In the genomic region with DNA sequence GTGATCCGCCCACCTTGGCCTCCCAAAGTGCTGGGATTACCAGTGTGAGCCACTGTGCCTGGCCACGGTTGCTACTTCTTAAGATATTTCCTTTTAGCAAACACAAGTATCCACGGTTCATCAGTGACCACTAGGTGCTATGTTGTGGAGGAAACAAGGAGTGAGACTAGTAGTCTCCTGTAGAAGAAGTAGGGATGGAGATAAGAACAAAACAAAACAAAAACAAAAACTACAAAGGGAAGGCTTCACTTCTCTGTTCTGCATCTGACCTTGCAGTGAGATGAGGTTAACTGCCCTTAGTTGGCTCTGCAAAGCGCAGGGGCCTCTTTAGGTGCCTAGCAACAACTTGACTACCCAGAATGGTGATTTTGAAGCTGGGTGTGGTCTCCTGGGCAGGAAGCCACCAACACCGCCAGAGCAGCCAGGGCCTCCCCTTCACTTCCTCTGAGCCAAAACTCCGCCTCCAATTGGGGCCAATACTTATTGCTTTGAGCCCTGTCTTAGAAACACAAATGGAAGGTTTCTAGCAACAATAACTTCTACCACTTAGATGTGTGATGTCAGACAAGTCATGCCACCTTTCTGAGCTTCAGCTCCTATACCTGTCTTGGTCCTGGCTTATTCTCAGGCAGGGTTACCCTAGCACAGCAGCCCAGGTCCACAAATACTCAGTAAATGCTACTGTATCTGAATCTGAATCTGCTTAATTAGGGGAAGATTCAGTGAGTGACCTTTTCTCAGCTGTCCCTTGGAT, we compare ENCODE assay signal across 8 cellular contexts. TPM values are rescaled to one million over a fixed set of nuclear protein-coding genes. Genes with fewer than 3 reads are reported as not detected.
DNase-seq lines count a peak whose midpoint lies in the region; ATAC-seq, FAIRE-seq and TF ChIP-seq lines count a peak whose summit lies in the region.

No MANE protein-coding gene starts in this region.

- no peak overlapping the region for H3K4me3 ChIP-seq in HEK293 (ENCODE audit: low read depth, low read length)
- H3K4me3 ChIP-seq in breast epithelium = no peak overlapping the region
- peak overlapping the region in 1 of 2 experiments; percentile 16 for H3K4me3 ChIP-seq in mesenchymal stem cell (ENCODE audit: insufficient read depth in 1 of 2, low read depth in 1 of 2, low read length in 2 of 2)

- CTCF ChIA-PET in HEK293 (lab: Yijun Ruan, JAX) = interaction anchor here (0.5 to 0.7 kb wide), 4 partner anchors 14 to 938 kb away, joined by 3 to 4 read pairs (median 3); no protein-coding TSS in a partner anchor

- no peak overlapping the region for H2AK5ac ChIP-seq in mesenchymal stem cell (ENCODE audit: low read length, severe bottlenecking)

- H3K79me1 ChIP-seq in mesenchymal stem cell (replicated peaks; ENCODE audit: low read length, poor library complexity, severe bottlenecking) = no peaks in the 10 kb centered on the region

- H3K27ac Mint-ChIP-seq in stimulated activated effector memory CD8-positive, alpha-beta T cell treated with anti-CD3 and anti-CD28 coated beads, Interleukin-12 subunit alpha, Interleukin-12 subunit beta, amount 100 ng/mL, for 72 hours = peak overlapping the region; percentile 96

- H3K4me1 Mint-ChIP-seq in stimulated activated effector memory CD8-positive, alpha-beta T cell treated with anti-CD3 and anti-CD28 coated beads, Interleukin-12 subunit alpha, Interleukin-12 subunit beta, amount 100 ng/mL, for 72 hours = peaks cover 42% of the 10 kb centered on the region

- intact Hi-C loops in breast epithelium (cut with DNase I; ENCODE audit: low total_unique reads) = no loop called here

- H3K9me3 Mint-ChIP-seq in stimulated activated effector memory CD8-positive, alpha-beta T cell treated with anti-CD3 and anti-CD28 coated beads, Interleukin-12 subunit alpha, Interleukin-12 subunit beta, amount 100 ng/mL, for 72 hours = no peaks in the 10 kb centered on the region

- ATAC-seq in stimulated activated effector memory CD8-positive, alpha-beta T cell treated with anti-CD3 and anti-CD28 coated beads, Interleukin-12 subunit alpha, Interleukin-12 subunit beta, amount 100 ng/mL, for 72 hours = peak; percentile 100

- H3K36me3 Mint-ChIP-seq in stimulated activated effector memory CD8-positive, alpha-beta T cell treated with anti-CD3 and anti-CD28 coated beads, Interleukin-12 subunit alpha, Interleukin-12 subunit beta, amount 100 ng/mL, for 72 hours = no peaks in the 10 kb centered on the region

- no peak overlapping the region for H4K8ac ChIP-seq in mesenchymal stem cell (ENCODE audit: low read length)

- H3K36me3 ChIP-seq in HEK293 (ENCODE audit: control insufficient read depth in 2 of 2, insufficient read depth in 1 of 2, low read length in 2 of 2) = no peaks in the 10 kb centered on the region
- H3K36me3 ChIP-seq in breast epithelium = no peaks in the 10 kb centered on the region
- H3K36me3 ChIP-seq in mesenchymal stem cell (ENCODE audit: control insufficient read depth in 1 of 2, insufficient read depth in 2 of 2, low read depth in 1 of 2, low read length in 2 of 2) = no peaks in the 10 kb centered on the region

- 51% methylated on average over 4 of the region's 6 CpGs for WGBS in mesenchymal stem cell

- no peaks in the 10 kb centered on the region; the same call in 1 of the 2 replicates for H3K4me1 ChIP-seq in HEK293 (ENCODE audit: control insufficient read depth, insufficient read depth, low read length)
- H3K4me1 ChIP-seq in breast epithelium = peaks cover 0 to 9% of the 10 kb centered on the region in 2 donors
- peaks cover 7% of the 10 kb centered on the region for H3K4me1 ChIP-seq in mesenchymal stem cell (ENCODE audit: control insufficient read depth, insufficient read depth, low read depth, low read length)

- no peak overlapping the region for H2BK5ac ChIP-seq in mesenchymal stem cell (ENCODE audit: low read depth, low read length, poor library complexity, severe bottlenecking)

- no peak overlapping the region for H2BK15ac ChIP-seq in mesenchymal stem cell (ENCODE audit: low read depth, poor library complexity, severe bottlenecking)

- TF ChIP-seq POLR2A in GM12891 (IDR thresholded peaks at IDR 0.05; ENCODE audit: low read depth, low read length) = peak; percentile 60; the same call in 1 of the 2 replicates
- TF ChIP-seq POLR2A in breast epithelium (IDR thresholded peaks at IDR 0.05) = no peak

- H3K4me3 Mint-ChIP-seq in stimulated activated effector memory CD8-positive, alpha-beta T cell treated with anti-CD3 and anti-CD28 coated beads, Interleukin-12 subunit alpha, Interleukin-12 subunit beta, amount 100 ng/mL, for 72 hours = peak overlapping the region; percentile 66

- DNase-seq in GM12891 (ENCODE audit: insufficient read length, low spot score) = peak; percentile 66
- DNase-seq in NCI-H1092 (lab: John Stamatoyannopoulos, UW) = peak; percentile 84
- peak; percentile 84 for DNase-seq in UCSD-AML1 (lab: John Stamatoyannopoulos, UW; ENCODE audit: unreplicated experiment)
- DNase-seq in breast epithelium (ENCODE audit: low spot score in 2 of 2) = no peak
- DNase-seq in mesenchymal stem cell = peak; percentile 37
- peak; percentile 68 to 91 for DNase-seq in stimulated activated effector memory CD8-positive, alpha-beta T cell treated with anti-CD3 and anti-CD28 coated beads, Interleukin-12 subunit alpha, Interleukin-12 subunit beta, amount 100 ng/mL, for 72 hours (ENCODE audit: low spot score in 2 of 2)
- DNase-seq in GOT3 (lab: John Stamatoyannopoulos, UW) = no peak

- H2AFZ ChIP-seq in mesenchymal stem cell (ENCODE audit: low read depth, low read length) = peak overlapping the region; percentile 51

- H3K27ac ChIP-seq in HEK293 (ENCODE audit: extremely low read depth, low read depth, low read length) (no peak overlapping the region), breast epithelium (peak overlapping the region; percentile 25 to 53), mesenchymal stem cell (ENCODE audit: low read length, poor library complexity, severe bottlenecking) (no peak overlapping the region)

- H3K14ac ChIP-seq in mesenchymal stem cell (ENCODE audit: low read length in 2 of 2) = no peak overlapping the region

- no peak overlapping the region for H2BK120ac ChIP-seq in mesenchymal stem cell (ENCODE audit: low read depth, low read length)

- TF ChIP-seq CTCF in HEK293 (tag by site-specific recombination; IDR thresholded peaks at IDR 0.05) (0 out of 2 replicates have a peak, but pooled peaks have one; percentile 19), breast epithelium (IDR thresholded peaks at IDR 0.05) (no peak)

- no peaks in the 10 kb centered on the region for H3K27me3 ChIP-seq in breast epithelium
- H3K27me3 ChIP-seq in mesenchymal stem cell (ENCODE audit: control insufficient read depth in 1 of 2, insufficient read depth in 1 of 2, low read length in 2 of 2) = no peaks in the 10 kb centered on the region

- peak overlapping the region in 1 of 2 experiments; percentile 82 for H3K4ac ChIP-seq in mesenchymal stem cell (ENCODE audit: low read depth in 1 of 2, low read length in 2 of 2)

- peak overlapping the region; percentile 23 to 78 for H3K18ac ChIP-seq in mesenchymal stem cell (ENCODE audit: low read depth in 1 of 2, low read length in 2 of 2)

- H2BK12ac ChIP-seq in mesenchymal stem cell (ENCODE audit: low read length in 2 of 2) = peak overlapping the region in 1 of 2 experiments; percentile 57

- no peak overlapping the region for H4K91ac ChIP-seq in mesenchymal stem cell (ENCODE audit: low read length)

- H3K23ac ChIP-seq in mesenchymal stem cell (ENCODE audit: low read length in 2 of 2) = no peak overlapping the region

- H3K4me2 ChIP-seq in mesenchymal stem cell (ENCODE audit: low read length, poor library complexity, severe bottlenecking) = no peak overlapping the region

- no peak overlapping the region for H3K9ac ChIP-seq in mesenchymal stem cell (ENCODE audit: low read length)

- peak; percentile 99 for FAIRE-seq in GM12891 (lab: Jason Lieb, UNC)

- H3K9me3 ChIP-seq in HEK293 (ENCODE audit: control insufficient read depth, insufficient read depth, low read depth, low read length) (no peaks in the 10 kb centered on the region), breast epithelium (no peaks in the 10 kb centered on the region), mesenchymal stem cell (ENCODE audit: control insufficient read depth, low read length) (no peaks in the 10 kb centered on the region)

- POLR2A ChIA-PET in HEK293 (lab: Yijun Ruan, JAX) = interaction anchor here (0.6 to 2.1 kb wide), 5 partner anchors 9 to 14 kb away, joined by 3 to 12 read pairs (median 5); partner anchors contain the start of gene CDC42

TF ChIP-seq in GM12891, 5 proteins besides CTCF, POLR2A, EP300 and RAD21:
- peak; percentile 75 for TF ChIP-seq SPI1 (IDR thresholded peaks at IDR 0.05; ENCODE audit: low read depth, low read length)
- no peak for TF ChIP-seq TAF1 (IDR thresholded peaks at IDR 0.05; ENCODE audit: low read depth, low read length)
- TF ChIP-seq POLR2AphosphoS5 (IDR thresholded peaks at IDR 0.05; ENCODE audit: low read depth, low read length) = peak; percentile 60; the same call in 1 of the 2 replicates
- TF ChIP-seq PAX5 (IDR thresholded peaks at IDR 0.05; ENCODE audit: insufficient read depth, low read length, severe bottlenecking) = no peak
- TF ChIP-seq POU2F2 (IDR thresholded peaks at IDR 0.05; ENCODE audit: low read depth, low read length) = no peak

TF ChIP-seq in HEK293, 187 proteins besides CTCF, POLR2A, EP300 and RAD21 (continues in another document):
- TF ChIP-seq ZXDB (tag by site-specific recombination; IDR thresholded peaks at IDR 0.05) (peak; percentile 63; the same call in 1 of the 2 replicates), ZNF366 (tag by site-specific recombination; conservative IDR thresholded peaks at IDR 0.05) (0 out of 2 replicates have a peak, but pooled peaks have one; percentile 31), ZNF174 (tag by site-specific recombination; IDR thresholded peaks at IDR 0.05) (no peak), ZNF600 (tag by site-specific recombination; IDR thresholded peaks at IDR 0.05) (peak; percentile 68; the same call in 1 of the 2 replicates), KLF1 (tag by site-specific recombination; IDR thresholded peaks at IDR 0.05) (peak; percentile 46; the same call in 1 of the 2 replicates)

RNA-seq across cellular contexts. Expression of gene CDC42, which starts 12.7 kb away (rescaled TPM):
- polyA plus RNA-seq in GM12891 (2012; ENCODE audit: low read depth, missing spikeins) = 265 TPM
- total RNA-seq in breast epithelium = 100 to 1,000 TPM; 192 to 255 (median 213) TPM
- 316 TPM for polyA plus RNA-seq in mesenchymal stem cell (2013, experiment 1 of 2)
- 326 TPM for polyA plus RNA-seq in mesenchymal stem cell (2013, experiment 2 of 2)

RNA-seq across cellular contexts. Expression of gene CELA3A, which starts 38.3 kb away (rescaled TPM):
- not detected for polyA plus RNA-seq in GM12891 (2012; ENCODE audit: low read depth, missing spikeins)
- total RNA-seq in breast epithelium = not detected
- not detected for polyA plus RNA-seq in mesenchymal stem cell (2013, experiment 1 of 2)
- not detected for polyA plus RNA-seq in mesenchymal stem cell (2013, experiment 2 of 2)

Comparison
In these comparisons a context has a peak if more than half of its experiments do, and no peak if none do; other contexts are left out.
1. DNase-seq: peak in GM12891 (single experiment), NCI-H1092 (single experiment), UCSD-AML1 (single experiment), mesenchymal stem cell (single experiment) and stimulated activated effector memory CD8-positive, alpha-beta T cell treated with anti-CD3 and anti-CD28 coated beads, Interleukin-12 subunit alpha, Interleukin-12 subunit beta, amount 100 ng/mL, for 72 hours (2 of 2); none in breast epithelium (0 of 2) and GOT3 (single experiment).
2. H3K27ac ChIP-seq: peak in breast epithelium (2 of 2); none in HEK293 (single experiment) and mesenchymal stem cell (single experiment).